ENCODE assay signal across 10 cellular contexts in genomic region chr10:3455385-3456334, GRCh38.
DNase-seq lines count a peak whose midpoint lies in the region; ATAC-seq and TF ChIP-seq lines count a peak whose summit lies in the region.
"Had no signal": no experiment of that assay in that cellular context is flagged by ENCODE, and none has a peak within 500 bp of the region (broad histone marks: within the 10 kb centered on the region; RNA-seq: fewer than 3 reads in every experiment).

No MANE protein-coding gene starts in this region.

- H3K9me2 ChIP-seq in hepatocyte (replicated peaks; ENCODE audit: insufficient read depth), result no peaks in the 10 kb centered on the region
- no peaks in the 10 kb centered on the region for H3K9me2 ChIP-seq in OCI-LY7 (ENCODE audit: insufficient read depth, low read length)

- no peaks in the 10 kb centered on the region for H3K27me3 ChIP-seq in hepatocyte

- H3K4me1 Mint-ChIP-seq in activated T-helper 17 cell treated with anti-CD3 and anti-CD28 coated beads, Interleukin-2, amount 50 U/mL, for 72 hours, result peaks cover 3% of the 10 kb centered on the region

- no peaks in the 10 kb centered on the region for H3K36me3 Mint-ChIP-seq in activated T-helper 17 cell treated with anti-CD3 and anti-CD28 coated beads, Interleukin-2, amount 50 U/mL, for 72 hours (ENCODE audit: low read depth)

- TF ChIP-seq CTCF in hepatocyte (IDR thresholded peaks at IDR 0.05; ENCODE audit: poor library complexity), result peak; percentile 13
- no peak for TF ChIP-seq CTCF in OCI-LY7 (conservative IDR thresholded peaks at IDR 0.05; ENCODE audit: low read length)

- H3K27ac ChIP-seq in hepatocyte (peak overlapping the region; percentile 6), OCI-LY7 (ENCODE audit: low read depth, low read length, poor library complexity, severe bottlenecking) (no peak overlapping the region)

- no TSS peak for BruUV-seq in OCI-LY7 (replicated peaks; lab: Mats Ljungman, UMichigan)

- H3K4me3 Mint-ChIP-seq in activated T-helper 17 cell treated with anti-CD3 and anti-CD28 coated beads, Interleukin-2, amount 50 U/mL, for 72 hours, result peak overlapping the region; percentile 22

- DNase-seq in stimulated activated CD4-positive, alpha-beta T cell treated with anti-CD3 and anti-CD28 coated beads, Interleukin-15, amount 100 ng/mL, for 24 hours, result peak; percentile 19
- DNase-seq in stimulated activated CD4-positive, alpha-beta T cell treated with anti-CD3 and anti-CD28 coated beads, Interleukin-2, amount 100 ng/mL, for 48 hours, result no peak
- DNase-seq in hepatocyte (ENCODE audit: low spot score) (no peak), NCI-H774 (lab: John Stamatoyannopoulos, UW) (no peak), OCI-LY7 (ENCODE audit: low spot score) (no peak), NCI-H1092 (lab: John Stamatoyannopoulos, UW) (no peak)
- DNase-seq: C1 segment of cervical spinal cord, NCI-H526 had no signal

- peaks cover 9% of the 10 kb centered on the region for H3K4me1 ChIP-seq in hepatocyte (ENCODE audit: insufficient read depth)
- H3K4me1 ChIP-seq in OCI-LY7 (ENCODE audit: insufficient read depth, low read length, poor library complexity, severe bottlenecking), result no peaks in the 10 kb centered on the region

- no peak overlapping the region for H3K4me3 ChIP-seq in hepatocyte
- no peak overlapping the region for H3K4me3 ChIP-seq in OCI-LY7 (ENCODE audit: low read depth, low read length, poor library complexity, severe bottlenecking)

- no peaks in the 10 kb centered on the region for H4K20me1 ChIP-seq in hepatocyte (ENCODE audit: insufficient read depth, poor library complexity, severe bottlenecking)
- H4K20me1 ChIP-seq in OCI-LY7 (ENCODE audit: insufficient read depth, low read length), result no peaks in the 10 kb centered on the region

- intact Hi-C loops in OCI-LY7 (cut with micrococcal nuclease; ENCODE audit: unreplicated experiment), result no loop called here

- H3K36me3 ChIP-seq in hepatocyte (replicated peaks; ENCODE audit: insufficient read depth, low read depth) (no peaks in the 10 kb centered on the region), OCI-LY7 (ENCODE audit: insufficient read depth, low read length) (no peaks in the 10 kb centered on the region)

- CTCF ChIA-PET in OCI-LY7 (lab: Charles Lee; ENCODE audit: unreplicated experiment), result no interaction called here

- H3K79me2 ChIP-seq in hepatocyte, result no peaks in the 10 kb centered on the region
- no peaks in the 10 kb centered on the region for H3K79me2 ChIP-seq in OCI-LY7 (ENCODE audit: insufficient read depth, low read depth, low read length)

- ATAC-seq in activated T-helper 17 cell treated with anti-CD3 and anti-CD28 coated beads, Interleukin-2, amount 50 U/mL, for 72 hours (replicated peaks), result no peak
- no peak for ATAC-seq in HG03135 (IDR thresholded peaks at IDR 0.05; ENCODE audit: unreplicated experiment)

- POLR2A ChIA-PET in OCI-LY7 (lab: Charles Lee), result interaction anchor here (0.6 kb wide), 1 partner anchor 44 kb away, joined by 3 read pairs; no protein-coding TSS in a partner anchor

- no peak overlapping the region for H3K4me2 ChIP-seq in hepatocyte
- H3K4me2 ChIP-seq in OCI-LY7 (ENCODE audit: low read length), result no peak overlapping the region

- H3K9me3 ChIP-seq in hepatocyte (ENCODE audit: low read depth), result no peaks in the 10 kb centered on the region
- no peaks in the 10 kb centered on the region for H3K9me3 ChIP-seq in OCI-LY7 (ENCODE audit: low read length)

- 67% methylated on average over 13 of the region's 13 CpGs for WGBS in hepatocyte (ENCODE audit: low lambda C conversion rate, missing lambda C conversion rate)

- H3K9me3 Mint-ChIP-seq in activated T-helper 17 cell treated with anti-CD3 and anti-CD28 coated beads, Interleukin-2, amount 50 U/mL, for 72 hours, result no peaks in the 10 kb centered on the region

- no peaks in the 10 kb centered on the region for H3K27me3 Mint-ChIP-seq in activated T-helper 17 cell treated with anti-CD3 and anti-CD28 coated beads, Interleukin-2, amount 50 U/mL, for 72 hours

- no peak overlapping the region for H2AFZ ChIP-seq in hepatocyte
- H2AFZ ChIP-seq in OCI-LY7 (ENCODE audit: low read length), result no peak overlapping the region

- H3K27ac Mint-ChIP-seq in activated T-helper 17 cell treated with anti-CD3 and anti-CD28 coated beads, Interleukin-2, amount 50 U/mL, for 72 hours, result peak overlapping the region; percentile 18
